In genomic region chr11:36509694-36510566, GRCh38 we compare ENCODE assay signal across 8 cellular contexts.
A peak's percentile ranks its signal among the peaks of the same experiment; 100 is the strongest.
DNase-seq lines count a peak whose midpoint lies in the region; ATAC-seq and TF ChIP-seq lines count a peak whose summit lies in the region.

TRAF6 (minus strand) TSS chr11:36510272; CDS start chr11:36501515, 8,757 bp downstream.

- peaks cover 28% of the 10 kb centered on the region for H3K27me3 Mint-ChIP-seq in nephron progenitor cell (ENCODE audit: low read depth, poor library complexity)
- peaks cover 8% of the 10 kb centered on the region for H3K27me3 Mint-ChIP-seq in stimulated activated naive CD8-positive, alpha-beta T cell treated with anti-CD3 and anti-CD28 coated beads, Interleukin-15, amount 100 ng/mL, for 72 hours

- H3K36me3 Mint-ChIP-seq in nephron progenitor cell (ENCODE audit: low read depth): no peaks in the 10 kb centered on the region

- POLR2A ChIA-PET in RWPE1 (lab: Yijun Ruan, JAX; ENCODE audit: low non-redundant PET): interaction anchor here (0.6 kb wide), 1 partner anchor 20 kb away, joined by 3 read pairs; no protein-coding TSS in a partner anchor

- peaks cover 16% of the 10 kb centered on the region for H3K9me3 Mint-ChIP-seq in nephron progenitor cell
- H3K9me3 Mint-ChIP-seq in stimulated activated naive CD8-positive, alpha-beta T cell treated with anti-CD3 and anti-CD28 coated beads, Interleukin-15, amount 100 ng/mL, for 72 hours: peaks cover 10 to 15% of the 10 kb centered on the region in 2 donors

- ATAC-seq in GM21737 (IDR thresholded peaks at IDR 0.05; ENCODE audit: unreplicated experiment): peak; percentile 99
- peak; percentile 98 for ATAC-seq in stimulated activated naive CD8-positive, alpha-beta T cell treated with anti-CD3 and anti-CD28 coated beads, Interleukin-15, amount 100 ng/mL, for 72 hours

- peak; percentile 84 for DNase-seq in EH (ENCODE audit: low read depth)
- peak; percentile 87 for DNase-seq in KG1 (lab: John Stamatoyannopoulos, UW)
- DNase-seq in RWPE1 (ENCODE audit: low spot score): peak; percentile 74
- DNase-seq in activated T-helper 9 cell treated with anti-CD3 and anti-CD28 coated beads, Interleukin-2, amount 50 U/mL, for 16 hours (ENCODE audit: low read depth): peak; percentile 85
- DNase-seq in fibroblast of the conjunctiva (ENCODE audit: low read depth): peak; percentile 48
- DNase-seq in nephron progenitor cell: peak; percentile 97
- DNase-seq in stimulated activated naive CD8-positive, alpha-beta T cell treated with anti-CD3 and anti-CD28 coated beads, Interleukin-15, amount 100 ng/mL, for 72 hours: peak; percentile 89

- peak within 1 kb of the TSS; percentile 95 for H3K27ac Mint-ChIP-seq in nephron progenitor cell
- H3K27ac Mint-ChIP-seq in stimulated activated naive CD8-positive, alpha-beta T cell treated with anti-CD3 and anti-CD28 coated beads, Interleukin-15, amount 100 ng/mL, for 72 hours: peak within 1 kb of the TSS; percentile 98 to 99

- H3K4me3 Mint-ChIP-seq in nephron progenitor cell: peak within 1 kb of the TSS; percentile 99
- peak within 1 kb of the TSS; percentile 91 to 99 for H3K4me3 Mint-ChIP-seq in stimulated activated naive CD8-positive, alpha-beta T cell treated with anti-CD3 and anti-CD28 coated beads, Interleukin-15, amount 100 ng/mL, for 72 hours

- H3K4me1 Mint-ChIP-seq in nephron progenitor cell: peaks cover 19% of the 10 kb centered on the region
- peaks cover 31% of the 10 kb centered on the region for H3K4me1 Mint-ChIP-seq in stimulated activated naive CD8-positive, alpha-beta T cell treated with anti-CD3 and anti-CD28 coated beads, Interleukin-15, amount 100 ng/mL, for 72 hours

- H3K27ac ChIP-seq in RWPE1: peak within 1 kb of the TSS; percentile 79

- CTCF ChIA-PET in RWPE1 (lab: Yijun Ruan, JAX): interaction anchor here (0.6 to 1.8 kb wide), 5 partner anchors 10 to 52 kb away, joined by 3 to 7 read pairs (median 5); no protein-coding TSS in a partner anchor

- TF ChIP-seq CTCF in RWPE1 (conservative IDR thresholded peaks at IDR 0.05; ENCODE audit: low read depth) (peak; percentile 88), nephron progenitor cell (IDR thresholded peaks at IDR 0.05) (peak; percentile 90)

Comparison
In these comparisons a context has a peak if more than half of its experiments do, and no peak if none do; other contexts are left out.
1. Peak in every context shown above with its lines: DNase-seq, ATAC-seq and H3K27ac ChIP-seq.